9 cellular contexts compared by ENCODE assay signal in the genomic region with DNA sequence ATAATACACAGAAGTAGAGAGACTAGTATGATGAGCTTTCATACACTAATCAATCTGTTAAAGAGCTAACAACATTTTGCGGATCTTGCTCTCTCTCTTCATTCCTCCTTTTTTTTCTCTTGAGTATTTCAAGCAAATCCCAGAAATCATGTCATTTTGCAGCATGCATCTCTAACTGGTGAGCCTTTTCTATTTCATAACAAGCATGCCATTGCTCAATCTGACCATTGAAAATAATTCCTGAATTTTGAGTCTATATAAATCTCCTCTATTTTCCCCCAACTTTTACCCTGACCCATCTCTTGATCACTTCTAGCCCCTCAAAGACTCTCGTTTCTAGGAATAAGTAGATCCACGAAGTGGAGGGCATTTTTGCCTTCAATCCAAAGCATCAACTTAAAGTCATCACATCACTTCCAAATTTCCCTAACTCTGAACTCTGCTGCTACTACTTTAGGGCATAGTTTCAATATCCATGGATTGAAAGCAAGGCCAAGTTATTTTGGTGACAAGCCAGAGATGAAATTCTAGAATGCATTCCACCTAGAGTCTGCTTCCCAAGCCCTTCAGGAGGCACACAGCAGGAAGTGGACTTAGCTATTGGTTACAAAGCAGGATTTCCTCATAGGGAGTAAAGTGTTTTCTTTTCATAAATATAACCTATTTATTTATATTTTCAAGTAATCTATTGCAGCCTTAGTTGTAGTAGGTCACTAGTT.
DNase-seq lines count a peak whose midpoint lies in the region; TF ChIP-seq lines count a peak whose summit lies in the region.
"Had no signal": no experiment of that assay in that cellular context is flagged by ENCODE, and none has a peak within 500 bp of the region (broad histone marks: within the 10 kb centered on the region; RNA-seq: fewer than 3 reads in every experiment).

No MANE protein-coding gene starts in this region.

- POLR2A ChIA-PET in PC-9 (lab: Charles Lee; ENCODE audit: unreplicated experiment): interaction anchor here (0.5 to 0.9 kb wide), 4 partner anchors 18 to 533 kb away, joined by 3 to 12 read pairs (median 6); no protein-coding TSS in a partner anchor

- H3K36me3 ChIP-seq in PC-9 (ENCODE audit: low read depth): no peaks in the 10 kb centered on the region

- H3K9me2 ChIP-seq in PC-9 (ENCODE audit: insufficient read depth): no peaks in the 10 kb centered on the region

- no peaks in the 10 kb centered on the region for H4K20me1 ChIP-seq in PC-9 (ENCODE audit: insufficient read depth)

- no TSS peak for BruUV-seq in PC-9 (replicated peaks; lab: Mats Ljungman, UMichigan)

- CTCF ChIA-PET in PC-9 (lab: Charles Lee): no interaction called here

- H3K4me1 ChIP-seq in PC-9 (replicated peaks; ENCODE audit: insufficient read depth): peaks cover 18% of the 10 kb centered on the region

- DNase-seq in AG09319 (ENCODE audit: extremely low read depth, low read depth): peak; percentile 63
- peak; percentile 26 to 69 for DNase-seq in PC-9
- peak; percentile 78 for DNase-seq in fibroblast of villous mesenchyme (ENCODE audit: low read depth)
- peak; percentile 89 for DNase-seq in renal cortical epithelial cell (ENCODE audit: low read depth)
- no peak for DNase-seq in activated T-cell treated with anti-CD3 and anti-CD28 coated beads, Interleukin-2, amount 50 U/mL, for 24 hours
- no peak for DNase-seq in activated naive CD4-positive, alpha-beta T cell treated with Interleukin-2 at 50 U/mL for 16 hours
- DNase-seq in KBM-7: no peak
- no peak for DNase-seq in cerebellum (ENCODE audit: low spot score)
- DNase-seq: hypothalamus had no signal

- peaks cover 8% of the 10 kb centered on the region for H3K4me1 Mint-ChIP-seq in activated T-cell treated with anti-CD3 and anti-CD28 coated beads, Interleukin-2, amount 50 U/mL, for 24 hours (ENCODE audit: low read depth)

- no peaks in the 10 kb centered on the region for H3F3A ChIP-seq in PC-9 (ENCODE audit: insufficient read depth, low read depth)

- no peak overlapping the region for H3K4me2 ChIP-seq in PC-9

- in situ Hi-C loops in KBM-7 (cut with MboI; ENCODE audit: low pct_unique_long_range_greater_than_20kb, low sequenced_read_pairs): no loop called here

- H2AFZ ChIP-seq in PC-9: no peak overlapping the region

- H3K4me3 ChIP-seq in PC-9 (no peak overlapping the region), fibroblast of villous mesenchyme (ENCODE audit: low read depth, low read length) (no peak overlapping the region)

- no peaks in the 10 kb centered on the region for H3K27me3 ChIP-seq in PC-9 (ENCODE audit: insufficient read depth, low read depth)

- H3K27me3 Mint-ChIP-seq in activated T-cell treated with anti-CD3 and anti-CD28 coated beads, Interleukin-2, amount 50 U/mL, for 24 hours: no peaks in the 10 kb centered on the region

- no peaks in the 10 kb centered on the region for H3K9me3 Mint-ChIP-seq in activated T-cell treated with anti-CD3 and anti-CD28 coated beads, Interleukin-2, amount 50 U/mL, for 24 hours

- no peaks in the 10 kb centered on the region for H3K79me2 ChIP-seq in PC-9 (ENCODE audit: low read depth)

- no peak overlapping the region for H3K27ac Mint-ChIP-seq in activated T-cell treated with anti-CD3 and anti-CD28 coated beads, Interleukin-2, amount 50 U/mL, for 24 hours

- no peak for TF ChIP-seq CTCF in AG09319 (IDR thresholded peaks at IDR 0.05; ENCODE audit: low read depth, low read length)
- TF ChIP-seq CTCF in PC-9 (conservative IDR thresholded peaks at IDR 0.05): no peak
- TF ChIP-seq CTCF in fibroblast of villous mesenchyme (IDR thresholded peaks at IDR 0.05; ENCODE audit: insufficient read depth, low read depth, low read length): no peak

- H3K36me3 Mint-ChIP-seq in activated T-cell treated with anti-CD3 and anti-CD28 coated beads, Interleukin-2, amount 50 U/mL, for 24 hours (ENCODE audit: low read depth): no peaks in the 10 kb centered on the region

- H3K4me3 Mint-ChIP-seq in activated T-cell treated with anti-CD3 and anti-CD28 coated beads, Interleukin-2, amount 50 U/mL, for 24 hours: no peak overlapping the region

- H3K9me3 ChIP-seq in PC-9 (ENCODE audit: insufficient read depth, low read depth): no peaks in the 10 kb centered on the region

- H3K27ac ChIP-seq in PC-9: 0 out of 2 replicates have a peak overlapping the region, but pooled peaks have one; percentile 8

- intact Hi-C loops in PC-9 (cut with micrococcal nuclease; ENCODE audit: unreplicated experiment): loop anchor here (1.0 to 5.0 kb wide), 2 partner anchors 14 to 199 kb away; no protein-coding TSS in a partner anchor

Comparison
In these comparisons a context has a peak if more than half of its experiments do, and no peak if none do; other contexts are left out.
1. DNase-seq: peak in AG09319 (single experiment), PC-9 (2 of 2), fibroblast of villous mesenchyme (single experiment) and renal cortical epithelial cell (single experiment); none in activated T-cell treated with anti-CD3 and anti-CD28 coated beads, Interleukin-2, amount 50 U/mL, for 24 hours (single experiment), activated naive CD4-positive, alpha-beta T cell treated with Interleukin-2 at 50 U/mL for 16 hours (single experiment), KBM-7 (single experiment) and cerebellum (single experiment).